In genomic region chr3:160445854-160446253, GRCh38 we compare ENCODE assay signal across 1 cellular context.
A peak's percentile ranks its signal among the peaks of the same experiment; 100 is the strongest.
TF ChIP-seq lines count a peak whose summit lies in the region.

No MANE protein-coding gene starts in this region.

TF ChIP-seq in H1, 55 proteins besides CTCF, POLR2A, EP300 and RAD21:
- TF ChIP-seq HDAC6 (IDR thresholded peaks at IDR 0.05; ENCODE audit: low read depth, low read length) = no peak
- TF ChIP-seq JUN (IDR thresholded peaks at IDR 0.05; ENCODE audit: low read depth, low read length) = no peak
- TF ChIP-seq POLR2AphosphoS5 (IDR thresholded peaks at IDR 0.05; ENCODE audit: low read depth, low read length) = 0 out of 2 replicates have a peak, but pooled peaks have one; percentile 20
TF ChIP-seq in H1: peak in this region for 1.
